ENCODE assay signal across 20 cellular contexts in the genomic region with DNA sequence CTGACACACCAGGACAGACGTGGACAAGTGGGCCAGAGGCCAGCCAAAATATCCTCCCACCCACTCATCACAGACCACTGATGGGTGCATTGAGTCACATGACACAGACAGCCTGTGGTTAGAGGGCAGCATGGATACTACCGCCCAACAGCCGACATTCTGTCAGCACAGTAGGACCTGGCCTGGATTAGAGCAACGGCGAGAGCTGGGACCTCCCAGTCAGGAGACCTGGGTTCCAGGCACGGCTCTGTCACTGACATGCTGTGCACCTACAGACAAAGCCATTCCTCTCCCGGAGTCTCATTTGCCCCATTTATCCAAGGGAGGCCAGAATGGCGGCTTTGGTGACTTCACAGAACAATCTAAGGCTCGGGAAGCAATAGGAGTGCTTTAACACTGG. TPM values are rescaled to one million over a fixed set of nuclear protein-coding genes. Genes with fewer than 3 reads are reported as not detected.
"Had no signal": no experiment of that assay in that cellular context is flagged by ENCODE, and none has a peak within 500 bp of the region (broad histone marks: within the 10 kb centered on the region; RNA-seq: fewer than 3 reads in every experiment).

No MANE protein-coding gene starts in this region.

- DNase-seq: activated CD4-positive, alpha-beta T cell treated with anti-CD3 and anti-CD28 coated beads, Interleukin-2, amount 50 U/mL, for 48 hours; activated CD8-positive, alpha-beta memory T cell treated with anti-CD3 and anti-CD28 coated beads, Interleukin-2, amount 10 ng/mL, durations not matched to agents 7 days and 5 days; activated naive CD4-positive, alpha-beta T cell treated with anti-CD3 and anti-CD28 coated beads for 36 hours; anterior cingulate cortex; brain microvascular endothelial cell; central memory CD4-positive, alpha-beta T cell; colonic mucosa; foreskin fibroblast; left cardiac atrium; retina; stimulated activated CD4-positive, alpha-beta T cell treated with anti-CD3 and anti-CD28 coated beads, Interleukin-15, amount 100 ng/mL, for 24 hours; stimulated activated CD4-positive, alpha-beta T cell treated with anti-CD3 and anti-CD28 coated beads, Interleukin-2, amount 100 ng/mL, for 48 hours; T-helper 2 cell; WERI-Rb-1 had no signal

- H3K4me1 Mint-ChIP-seq: endodermal cell had no signal

- H3K27ac Mint-ChIP-seq: activated CD8-positive, alpha-beta memory T cell treated with anti-CD3 and anti-CD28 coated beads, Interleukin-2, amount 10 ng/mL, durations not matched to agents 7 days and 5 days; activated naive CD4-positive, alpha-beta T cell treated with anti-CD3 and anti-CD28 coated beads for 36 hours; endodermal cell had no signal

- H3K9me3 Mint-ChIP-seq: activated naive CD4-positive, alpha-beta T cell treated with anti-CD3 and anti-CD28 coated beads for 36 hours; endodermal cell; natural killer cell treated with Interleukin-12 subunit alpha and Interleukin-12 subunit beta and Interleukin-15 and Interleukin-18, amount 100 ng/mL, for 72 hours had no signal

- H3K4me3 ChIP-seq: colonic mucosa, lung, skin epidermis, thoracic aorta had no signal

- H3K9me3 ChIP-seq: colonic mucosa, thoracic aorta had no signal

- H3K27me3 Mint-ChIP-seq: activated CD8-positive, alpha-beta memory T cell treated with anti-CD3 and anti-CD28 coated beads, Interleukin-2, amount 10 ng/mL, durations not matched to agents 7 days and 5 days; natural killer cell treated with Interleukin-12 subunit alpha and Interleukin-12 subunit beta and Interleukin-15 and Interleukin-18, amount 100 ng/mL, for 72 hours had no signal

- H3K4me3 Mint-ChIP-seq: activated CD8-positive, alpha-beta memory T cell treated with anti-CD3 and anti-CD28 coated beads, Interleukin-2, amount 10 ng/mL, durations not matched to agents 7 days and 5 days; activated naive CD4-positive, alpha-beta T cell treated with anti-CD3 and anti-CD28 coated beads for 36 hours; endodermal cell; natural killer cell treated with Interleukin-12 subunit alpha and Interleukin-12 subunit beta and Interleukin-15 and Interleukin-18, amount 100 ng/mL, for 72 hours had no signal

- H3K27ac ChIP-seq: brain microvascular endothelial cell, colonic mucosa, epithelial cell of prostate, skin epidermis, thoracic aorta had no signal

- H3K4me1 ChIP-seq: colonic mucosa had no signal

- H3K27me3 ChIP-seq: brain microvascular endothelial cell, colonic mucosa had no signal

- ATAC-seq: activated CD8-positive, alpha-beta memory T cell treated with anti-CD3 and anti-CD28 coated beads, Interleukin-2, amount 10 ng/mL, durations not matched to agents 7 days and 5 days; left cardiac atrium; natural killer cell treated with Interleukin-12 subunit alpha and Interleukin-12 subunit beta and Interleukin-15 and Interleukin-18, amount 100 ng/mL, for 72 hours had no signal

RNA-seq across cellular contexts. Expression of gene MMP9, which starts 44.7 kb away (rescaled TPM):
- total RNA-seq: activated naive CD4-positive, alpha-beta T cell treated with anti-CD3 and anti-CD28 coated beads for 36 hours had no signal
